Comparison of ENCODE assay signal across 16 cellular contexts in genomic region chr7:20280475-20281351, GRCh38. TPM values are rescaled to one million over a fixed set of nuclear protein-coding genes. Genes with fewer than 3 reads are reported as not detected.
DNase-seq lines count a peak whose midpoint lies in the region; ATAC-seq and TF ChIP-seq lines count a peak whose summit lies in the region.
"Had no signal": no experiment of that assay in that cellular context is flagged by ENCODE, and none has a peak within 500 bp of the region (broad histone marks: within the 10 kb centered on the region; RNA-seq: fewer than 3 reads in every experiment).

No MANE protein-coding gene starts in this region.

- POLR2A ChIA-PET in activated CD4-positive, alpha-beta T cell treated with anti-CD3 and anti-CD28 coated beads for 36 hours (lab: Charles Lee), result no interaction called here

- ATAC-seq in activated CD4-positive, alpha-beta T cell treated with anti-CD3 and anti-CD28 coated beads for 36 hours, result peak; percentile 69
- ATAC-seq in omental fat pad (ENCODE audit: low FRiP score) (peak; percentile 80), HG03457 (IDR thresholded peaks at IDR 0.05; ENCODE audit: unreplicated experiment) (no peak), GM18511 (IDR thresholded peaks at IDR 0.05; ENCODE audit: unreplicated experiment) (no peak), GM18867 (IDR thresholded peaks at IDR 0.05; ENCODE audit: unreplicated experiment) (no peak)
- ATAC-seq: A549; naive thymus-derived CD4-positive, alpha-beta T cell; right lobe of liver had no signal

- CTCF ChIA-PET in activated CD4-positive, alpha-beta T cell treated with anti-CD3 and anti-CD28 coated beads for 36 hours (lab: Charles Lee), result no interaction called here

- H3K27me3 Mint-ChIP-seq in activated CD4-positive, alpha-beta T cell treated with anti-CD3 and anti-CD28 coated beads for 36 hours, result no peaks in the 10 kb centered on the region
- H3K27me3 Mint-ChIP-seq: naive thymus-derived CD4-positive, alpha-beta T cell had no signal

- no peaks in the 10 kb centered on the region for H3K36me3 ChIP-seq in brain microvascular endothelial cell (replicated peaks)
- H3K36me3 ChIP-seq: Peyer's patch, right lobe of liver, tibial nerve had no signal

- no peak overlapping the region for H3K4me3 Mint-ChIP-seq in activated CD4-positive, alpha-beta T cell treated with anti-CD3 and anti-CD28 coated beads for 36 hours
- H3K4me3 Mint-ChIP-seq: naive thymus-derived CD4-positive, alpha-beta T cell had no signal

- no peak for TF ChIP-seq CTCF in brain microvascular endothelial cell (IDR thresholded peaks at IDR 0.05; ENCODE audit: low read depth, low read length, missing control alignments)
- TF ChIP-seq CTCF in omental fat pad (IDR thresholded peaks at IDR 0.05), result no peak

- no peak overlapping the region for H3K27ac ChIP-seq in brain microvascular endothelial cell
- H3K27ac ChIP-seq: A549, Peyer's patch, right lobe of liver, tibial nerve had no signal

- H3K27me3 ChIP-seq in brain microvascular endothelial cell (replicated peaks), result no peaks in the 10 kb centered on the region
- H3K27me3 ChIP-seq: Peyer's patch, right lobe of liver, tibial nerve had no signal

- no peak overlapping the region for H3K27ac Mint-ChIP-seq in activated CD4-positive, alpha-beta T cell treated with anti-CD3 and anti-CD28 coated beads for 36 hours
- H3K27ac Mint-ChIP-seq: naive thymus-derived CD4-positive, alpha-beta T cell had no signal

- no peak overlapping the region for H3K4me3 ChIP-seq in brain microvascular endothelial cell (ENCODE audit: low read depth, low read length)
- H3K4me3 ChIP-seq: A549, Peyer's patch, right lobe of liver, tibial nerve had no signal

- H3K4me1 Mint-ChIP-seq in activated CD4-positive, alpha-beta T cell treated with anti-CD3 and anti-CD28 coated beads for 36 hours, result no peaks in the 10 kb centered on the region
- H3K4me1 Mint-ChIP-seq: naive thymus-derived CD4-positive, alpha-beta T cell had no signal

- intact Hi-C loops in activated CD4-positive, alpha-beta T cell treated with anti-CD3 and anti-CD28 coated beads for 36 hours (cut with DNase I, micrococcal nuclease), result no loop called here

- in situ Hi-C loops in brain microvascular endothelial cell (cut with HindIII; ENCODE audit: low pct_ligation_motif_present, low sequenced_read_pairs), result no loop called here

- H3K36me3 Mint-ChIP-seq in activated CD4-positive, alpha-beta T cell treated with anti-CD3 and anti-CD28 coated beads for 36 hours (ENCODE audit: low read depth), result no peaks in the 10 kb centered on the region
- H3K36me3 Mint-ChIP-seq: naive thymus-derived CD4-positive, alpha-beta T cell had no signal

- no peaks in the 10 kb centered on the region for H3K9me3 Mint-ChIP-seq in activated CD4-positive, alpha-beta T cell treated with anti-CD3 and anti-CD28 coated beads for 36 hours (ENCODE audit: low read depth)
- H3K9me3 Mint-ChIP-seq: naive thymus-derived CD4-positive, alpha-beta T cell had no signal

- DNase-seq in activated CD4-positive, alpha-beta T cell treated with anti-CD3 and anti-CD28 coated beads for 36 hours, result no peak
- DNase-seq in activated CD4-positive, alpha-beta T cell treated with anti-CD3 and anti-CD28 coated beads for 1 hour, result no peak
- DNase-seq in NCI-H446 (lab: John Stamatoyannopoulos, UW) (peak; percentile 30 to 38), brain microvascular endothelial cell (peak; percentile 71), omental fat pad (ENCODE audit: low spot score) (no peak)
- DNase-seq: central memory CD4-positive, alpha-beta T cell; DMS79; NCI-H2081 treated with DMSO at 0.1 percent for 48 hours; Peyer's patch; right lobe of liver had no signal

RNA-seq across cellular contexts. Expression of gene ITGB8, which starts 50.0 kb away (rescaled TPM):
- total RNA-seq in activated CD4-positive, alpha-beta T cell treated with anti-CD3 and anti-CD28 coated beads for 36 hours, result under 1 TPM in 1 of 2 experiments, not detected in 1; 0.07 TPM
- 10 to 100 TPM in 3 of 4 donors, 1 to 10 TPM in 1; 3.9 to 70.2 (median 16.5) TPM for total RNA-seq in omental fat pad

Comparison
In these comparisons a context has a peak if more than half of its experiments do, and no peak if none do; other contexts are left out.
1. ATAC-seq: peak in activated CD4-positive, alpha-beta T cell treated with anti-CD3 and anti-CD28 coated beads for 36 hours (single experiment) and omental fat pad (single experiment); none in HG03457 (single experiment), GM18511 (single experiment) and GM18867 (single experiment).
2. DNase-seq: peak in NCI-H446 (2 of 2) and brain microvascular endothelial cell (single experiment); none in activated CD4-positive, alpha-beta T cell treated with anti-CD3 and anti-CD28 coated beads for 36 hours (single experiment), activated CD4-positive, alpha-beta T cell treated with anti-CD3 and anti-CD28 coated beads for 1 hour (single experiment) and omental fat pad (single experiment).
3. RNA of gene ITGB8, which starts 50.0 kb away (total RNA-seq): 3.9 to 70.2 TPM in omental fat pad; 0.07 TPM in activated CD4-positive, alpha-beta T cell treated with anti-CD3 and anti-CD28 coated beads for 36 hours; every median in the first group is over 4 times any median in the second.